1 cellular context compared by ENCODE assay signal in genomic region chr3:197514786-197515090, GRCh38.
TF ChIP-seq lines count a peak whose summit lies in the region.

No MANE protein-coding gene starts in this region.

TF ChIP-seq in HepG2, 621 proteins besides CTCF, POLR2A, EP300 and RAD21:
- TF ChIP-seq ZNF687 (CRISPR knock-in tag; IDR thresholded peaks at IDR 0.05) (peak; percentile 66; the same call in 1 of the 2 replicates), ZBTB40 (IDR thresholded peaks at IDR 0.05) (no peak), ZBTB40 (CRISPR knock-in tag; IDR thresholded peaks at IDR 0.05) (no peak), ZNF34 (CRISPR knock-in tag; IDR thresholded peaks at IDR 0.05; ENCODE audit: borderline replicate concordance) (no peak), KDM5B (CRISPR knock-in tag; IDR thresholded peaks at IDR 0.05; ENCODE audit: borderline replicate concordance) (peak; percentile 6; the same call in 1 of the 2 replicates), CEBPB (IDR thresholded peaks at IDR 0.05; ENCODE audit: borderline replicate concordance, low read depth, low read length) (no peak), ZNF564 (CRISPR knock-in tag; IDR thresholded peaks at IDR 0.05) (no peak), AHR (CRISPR knock-in tag; IDR thresholded peaks at IDR 0.05) (no peak), FOXA3 (CRISPR knock-in tag; IDR thresholded peaks at IDR 0.05) (peak; percentile 2; the same call in 1 of the 2 replicates), CREB1 (IDR thresholded peaks at IDR 0.05) (no peak), CREB1 (CRISPR knock-in tag; IDR thresholded peaks at IDR 0.05) (peak; percentile 26; the same call in 1 of the 2 replicates), HES4 (CRISPR knock-in tag; IDR thresholded peaks at IDR 0.05; ENCODE audit: borderline replicate concordance) (no peak), ZNF350 (CRISPR knock-in tag; IDR thresholded peaks at IDR 0.05; ENCODE audit: borderline replicate concordance, low read depth) (no peak), IRX3 (CRISPR knock-in tag; IDR thresholded peaks at IDR 0.05; ENCODE audit: borderline replicate concordance, low read depth) (0 out of 2 replicates have a peak, but pooled peaks have one; percentile 19), RFX3 (CRISPR knock-in tag; IDR thresholded peaks at IDR 0.05) (no peak), KLF6 (CRISPR knock-in tag; IDR thresholded peaks at IDR 0.05) (no peak), ZNF343 (CRISPR knock-in tag; IDR thresholded peaks at IDR 0.05) (no peak), SP1 (IDR thresholded peaks at IDR 0.05) (no peak), SP1 (CRISPR knock-in tag; IDR thresholded peaks at IDR 0.05) (no peak), E2F1 (CRISPR knock-in tag; IDR thresholded peaks at IDR 0.05) (no peak), ZNF768 (CRISPR knock-in tag; IDR thresholded peaks at IDR 0.05) (peak; percentile 61; the same call in 1 of the 2 replicates), CHD4 (IDR thresholded peaks at IDR 0.05; ENCODE audit: borderline replicate concordance, low read length) (no peak), ZNF703 (CRISPR knock-in tag; IDR thresholded peaks at IDR 0.05; ENCODE audit: borderline replicate concordance) (no peak), ZNF883 (CRISPR knock-in tag; IDR thresholded peaks at IDR 0.05; ENCODE audit: not compliant biosample characterization) (no peak), FOXA1 (IDR thresholded peaks at IDR 0.05) (no peak), FOXA1 (CRISPR knock-in tag; IDR thresholded peaks at IDR 0.05) (0 out of 2 replicates have a peak, but pooled peaks have one; percentile 33), ZNF296 (CRISPR knock-in tag; conservative IDR thresholded peaks at IDR 0.05) (no peak), DZIP1 (CRISPR knock-in tag; IDR thresholded peaks at IDR 0.05) (no peak), AHDC1 (CRISPR knock-in tag; IDR thresholded peaks at IDR 0.05; ENCODE audit: borderline replicate concordance) (0 out of 2 replicates have a peak, but pooled peaks have one; percentile 38), ZBTB34 (CRISPR knock-in tag; IDR thresholded peaks at IDR 0.05) (no peak), FOXK2 (IDR thresholded peaks at IDR 0.05) (no peak), KLF11 (CRISPR knock-in tag; IDR thresholded peaks at IDR 0.05) (peak; percentile 15; the same call in 1 of the 2 replicates)
